In genomic region chr7:81462672-81463071, GRCh38 we compare ENCODE assay signal across 20 cellular contexts.
DNase-seq lines count a peak whose midpoint lies in the region; ATAC-seq and TF ChIP-seq lines count a peak whose summit lies in the region.
"Had no signal": no experiment of that assay in that cellular context is flagged by ENCODE, and none has a peak within 500 bp of the region (broad histone marks: within the 10 kb centered on the region; RNA-seq: fewer than 3 reads in every experiment).

No MANE protein-coding gene starts in this region.

- H3K27me3 ChIP-seq in Panc1 (ENCODE audit: control insufficient read depth, insufficient read depth, low read length): no peaks in the 10 kb centered on the region
- H3K27me3 ChIP-seq in endodermal cell (ENCODE audit: control insufficient read depth, insufficient read depth, low read length, poor library complexity, severe bottlenecking): no peaks in the 10 kb centered on the region
- H3K27me3 ChIP-seq: spleen, thyroid gland had no signal

- TF ChIP-seq CTCF in Panc1 (IDR thresholded peaks at IDR 0.05) (no peak), endodermal cell (conservative IDR thresholded peaks at IDR 0.05) (no peak)

- in situ Hi-C loops in Panc1 (cut with HindIII; ENCODE audit: low pct_unique_long_range_greater_than_20kb, low sequenced_read_pairs): no loop called here
- in situ Hi-C loops in KBM-7 (cut with MboI; ENCODE audit: low pct_unique_long_range_greater_than_20kb, low sequenced_read_pairs): loop anchor here (25.0 kb wide), 1 partner anchor 750 kb away; no protein-coding TSS in a partner anchor

- H3K4me3 ChIP-seq in Panc1 (ENCODE audit: low read depth in 2 of 2, low read length in 2 of 2): no peak overlapping the region
- no peak overlapping the region for H3K4me3 ChIP-seq in skeletal muscle cell (ENCODE audit: low read depth, low read length)
- no peak overlapping the region for H3K4me3 ChIP-seq in endodermal cell (ENCODE audit: low read length)
- H3K4me3 ChIP-seq: coronary artery, spleen, thyroid gland had no signal

- H3K27ac ChIP-seq in Panc1 (ENCODE audit: low read length): peak overlapping the region; percentile 80; the same call in 1 of the 2 replicates
- no peak overlapping the region for H3K27ac ChIP-seq in epithelial cell of prostate
- H3K27ac ChIP-seq in endodermal cell (ENCODE audit: low read depth, low read length): no peak overlapping the region
- H3K27ac ChIP-seq: coronary artery, parathyroid adenoma, spleen, thyroid gland had no signal

- H3K4me1 Mint-ChIP-seq in endodermal cell: no peaks in the 10 kb centered on the region
- H3K4me1 Mint-ChIP-seq: stimulated activated effector memory CD8-positive, alpha-beta T cell treated with anti-CD3 and anti-CD28 coated beads, Interleukin-12 subunit alpha, Interleukin-12 subunit beta, amount 100 ng/mL, for 72 hours had no signal

- no peak overlapping the region for H3K27ac Mint-ChIP-seq in endodermal cell
- H3K27ac Mint-ChIP-seq: stimulated activated effector memory CD8-positive, alpha-beta T cell treated with anti-CD3 and anti-CD28 coated beads, Interleukin-12 subunit alpha, Interleukin-12 subunit beta, amount 100 ng/mL, for 72 hours had no signal

- no peak for ATAC-seq in Panc1
- ATAC-seq: activated CD4-positive, CD25-positive, alpha-beta regulatory T cell treated with anti-CD3 and anti-CD28 coated beads, Interleukin-2, amount 50 U/mL, for 24 hours; left ventricle myocardium superior; stimulated activated effector memory CD8-positive, alpha-beta T cell treated with anti-CD3 and anti-CD28 coated beads, Interleukin-12 subunit alpha, Interleukin-12 subunit beta, amount 100 ng/mL, for 72 hours had no signal

- H3K36me3 Mint-ChIP-seq in endodermal cell (ENCODE audit: low read depth): no peaks in the 10 kb centered on the region
- H3K36me3 Mint-ChIP-seq: stimulated activated effector memory CD8-positive, alpha-beta T cell treated with anti-CD3 and anti-CD28 coated beads, Interleukin-12 subunit alpha, Interleukin-12 subunit beta, amount 100 ng/mL, for 72 hours had no signal

- WGBS in endodermal cell (ENCODE audit: insufficient coverage in 1 of 2, insufficient read length in 1 of 2), 2 experiments: 100% methylated on average over 1 of the region's 1 CpG; no CpG with 5 or more reads in 1 of the 2 experiments

- DNase-seq in ELR (ENCODE audit: low read depth): peak; percentile 76
- no peak for DNase-seq in Panc1 (ENCODE audit: low read depth, low spot score)
- peak; percentile 62 for DNase-seq in epithelial cell of prostate (ENCODE audit: low read depth, low spot score)
- DNase-seq in skeletal muscle cell (ENCODE audit: low read depth): peak; percentile 45
- no peak for DNase-seq in endodermal cell
- DNase-seq in KBM-7: no peak
- no peak for DNase-seq in NCI-H2227 treated with DMSO at 0.1 percent for 48 hours (lab: John Stamatoyannopoulos, UW)
- no peak for DNase-seq in activated T-cell treated with anti-CD3 and anti-CD28 coated beads, Interleukin-2, amount 50 U/mL, for 48 hours
- DNase-seq: activated effector memory CD4-positive, alpha-beta T cell treated with Interleukin-2 at 50 U/mL for 16 hours; C1 segment of cervical spinal cord; foreskin melanocyte; Kasumi-1; left ventricle myocardium superior; SHP77; spleen; thyroid gland had no signal

- H3K9me3 ChIP-seq in Panc1 (ENCODE audit: control insufficient read depth, insufficient read depth, low read depth, low read length) (no peaks in the 10 kb centered on the region), endodermal cell (ENCODE audit: control insufficient read depth, low read length) (no peaks in the 10 kb centered on the region)
- H3K9me3 ChIP-seq: spleen, thyroid gland had no signal

- intact Hi-C loops in Panc1 (cut with micrococcal nuclease; ENCODE audit: unreplicated experiment): loop anchor here (10.0 kb wide), 1 partner anchor 1038 kb away; no protein-coding TSS in a partner anchor

- no peak overlapping the region for H3K9ac ChIP-seq in endodermal cell (ENCODE audit: extremely low read depth, low read length, poor library complexity, severe bottlenecking)
- H3K9ac ChIP-seq: parathyroid adenoma had no signal

- CTCF ChIA-PET in Panc1 (lab: Charles Lee): no interaction called here

- H3K36me3 ChIP-seq in Panc1 (ENCODE audit: control insufficient read depth, insufficient read depth, low read length) (no peaks in the 10 kb centered on the region), endodermal cell (ENCODE audit: control insufficient read depth, insufficient read depth, low read length) (no peaks in the 10 kb centered on the region)
- H3K36me3 ChIP-seq: spleen, thyroid gland had no signal

- H3K27me3 Mint-ChIP-seq in endodermal cell (ENCODE audit: insufficient read depth): no peaks in the 10 kb centered on the region

- no peaks in the 10 kb centered on the region for H3K9me3 Mint-ChIP-seq in endodermal cell

- peaks cover 6% of the 10 kb centered on the region for H3K4me1 ChIP-seq in Panc1 (ENCODE audit: control insufficient read depth, insufficient read depth, low read length)
- no peaks in the 10 kb centered on the region for H3K4me1 ChIP-seq in endodermal cell (ENCODE audit: control insufficient read depth, insufficient read depth, low read length)
- H3K4me1 ChIP-seq: parathyroid adenoma, spleen, thyroid gland had no signal

- BruUV-seq in Panc1 (replicated peaks; lab: Mats Ljungman, UMichigan): no TSS peak

- H3K4me3 Mint-ChIP-seq in endodermal cell: no peak overlapping the region
- H3K4me3 Mint-ChIP-seq: stimulated activated effector memory CD8-positive, alpha-beta T cell treated with anti-CD3 and anti-CD28 coated beads, Interleukin-12 subunit alpha, Interleukin-12 subunit beta, amount 100 ng/mL, for 72 hours had no signal

- POLR2A ChIA-PET in Panc1 (lab: Charles Lee): no interaction called here

Comparison
In these comparisons a context has a peak if more than half of its experiments do, and no peak if none do; other contexts are left out.
1. DNase-seq: peak in ELR (single experiment), epithelial cell of prostate (single experiment) and skeletal muscle cell (single experiment); none in Panc1 (single experiment), endodermal cell (single experiment), KBM-7 (single experiment), NCI-H2227 treated with DMSO at 0.1 percent for 48 hours (single experiment) and activated T-cell treated with anti-CD3 and anti-CD28 coated beads, Interleukin-2, amount 50 U/mL, for 48 hours (0 of 2).